Comparison of ENCODE assay signal across 11 cellular contexts in genomic region chr5:180785151-180785781, GRCh38. TPM values are rescaled to one million over a fixed set of nuclear protein-coding genes. Genes with fewer than 3 reads are reported as not detected.
DNase-seq lines count a peak whose midpoint lies in the region; ATAC-seq and TF ChIP-seq lines count a peak whose summit lies in the region.
"Had no signal": no experiment of that assay in that cellular context is flagged by ENCODE, and none has a peak within 500 bp of the region (broad histone marks: within the 10 kb centered on the region; RNA-seq: fewer than 3 reads in every experiment).

No MANE protein-coding gene starts in this region.

- H3K36me3 ChIP-seq in mucosa of rectum (ENCODE audit: control insufficient read depth in 2 of 2, insufficient read depth in 2 of 2, low read length in 2 of 2) (peaks cover 8 to 9% of the 10 kb centered on the region in 2 donors), vagina (peaks cover 0 to 9% of the 10 kb centered on the region in 2 donors)

- H3K27ac ChIP-seq in mucosa of rectum (ENCODE audit: low read depth in 2 of 2, low read length in 2 of 2) = peak overlapping the region; percentile 64 to 77
- H3K27ac ChIP-seq in vagina = peak overlapping the region; percentile 81

- H3K4me3 ChIP-seq in epithelial cell of esophagus (ENCODE audit: low read length) (no peak overlapping the region), mucosa of rectum (ENCODE audit: low read length in 2 of 2) (no peak overlapping the region), vagina (no peak overlapping the region)
- H3K4me3 ChIP-seq: BLaER1 treated with 17β-estradiol and CSF1 and Interleukin-3, amounts not matched to agents 10 nM and 100 nM had no signal

- no peaks in the 10 kb centered on the region for H3K9me3 Mint-ChIP-seq in activated naive CD4-positive, alpha-beta T cell treated with anti-CD3 and anti-CD28 coated beads, Interleukin-2, amount 50 U/mL, for 72 hours
- H3K9me3 Mint-ChIP-seq: dendritic cell treated with granulocyte-macrophage colony-stimulating factor and Interleukin-4, amounts not matched to agents 40 ng/mL and 50 ng/mL, for 4 days had no signal

- no peaks in the 10 kb centered on the region for H3K36me3 Mint-ChIP-seq in activated naive CD4-positive, alpha-beta T cell treated with anti-CD3 and anti-CD28 coated beads, Interleukin-2, amount 50 U/mL, for 72 hours

- DNase-seq in activated naive CD4-positive, alpha-beta T cell treated with anti-CD3 and anti-CD28 coated beads, Interleukin-2, amount 50 U/mL, for 72 hours (ENCODE audit: low spot score in 2 of 2) = no peak
- DNase-seq in activated naive CD4-positive, alpha-beta T cell treated with anti-CD3 and anti-CD28 coated beads, Interleukin-2, amount 50 U/mL, for 16 hours = no peak
- DNase-seq in epithelial cell of esophagus (ENCODE audit: low read depth) (peak; percentile 62), vagina (ENCODE audit: extremely low spot score in 2 of 2) (peak in 1 of 2 donors; percentile 92), DMS153 treated with DMSO at 0.1 percent for 48 hours (lab: John Stamatoyannopoulos, UW; ENCODE audit: unreplicated experiment) (no peak), HUDEP-2 (lab: John Stamatoyannopoulos, UW; ENCODE audit: unreplicated experiment in 76 of 76) (no peak), DMS114 treated with DMSO at 0.1 percent for 48 hours (lab: John Stamatoyannopoulos, UW; ENCODE audit: unreplicated experiment) (no peak)

- no peaks in the 10 kb centered on the region for H3K27me3 ChIP-seq in mucosa of rectum (ENCODE audit: control insufficient read depth in 2 of 2, insufficient read depth in 2 of 2, low read length in 2 of 2)
- no peaks in the 10 kb centered on the region for H3K27me3 ChIP-seq in vagina
- H3K27me3 ChIP-seq: BLaER1 treated with 17β-estradiol and CSF1 and Interleukin-3, amounts not matched to agents 10 nM and 100 nM had no signal

- H3K27ac Mint-ChIP-seq in activated naive CD4-positive, alpha-beta T cell treated with anti-CD3 and anti-CD28 coated beads, Interleukin-2, amount 50 U/mL, for 72 hours = peak overlapping the region; percentile 66 to 78

- TF ChIP-seq POLR2A in vagina (IDR thresholded peaks at IDR 0.05) = no peak

- H3K9me3 ChIP-seq in mucosa of rectum (ENCODE audit: control insufficient read depth in 2 of 2, low read length in 2 of 2) = no peaks in the 10 kb centered on the region
- no peaks in the 10 kb centered on the region for H3K9me3 ChIP-seq in vagina

- peaks cover 3 to 4% of the 10 kb centered on the region in 2 donors for H3K4me1 ChIP-seq in mucosa of rectum (ENCODE audit: control insufficient read depth in 2 of 2, insufficient read depth in 2 of 2, low read length in 2 of 2)
- peaks cover 44% of the 10 kb centered on the region for H3K4me1 ChIP-seq in vagina

- TF ChIP-seq CTCF in epithelial cell of esophagus (IDR thresholded peaks at IDR 0.05; ENCODE audit: insufficient read depth, low read depth, low read length, missing control alignments) (no peak), vagina (IDR thresholded peaks at IDR 0.05) (no peak)

- ATAC-seq in activated naive CD4-positive, alpha-beta T cell treated with anti-CD3 and anti-CD28 coated beads, Interleukin-2, amount 50 U/mL, for 72 hours = peak in 1 of 2 donors; percentile 21

- intact Hi-C loops in vagina (cut with DNase I) = loop anchor here (5.0 kb wide), 1 partner anchor 77 kb away; the partner anchor contains the start of gene ZFP62

- H3K9ac ChIP-seq in mucosa of rectum (ENCODE audit: low read depth in 1 of 2, low read length in 2 of 2) = no peak overlapping the region

RNA-seq across cellular contexts. Expression of gene MGAT1, which starts 17.3 kb away (rescaled TPM):
- total RNA-seq in activated naive CD4-positive, alpha-beta T cell treated with anti-CD3 and anti-CD28 coated beads, Interleukin-2, amount 50 U/mL, for 72 hours = 100 to 1,000 TPM; 130 to 157 TPM
- 152 TPM for total RNA-seq in vagina

RNA-seq across cellular contexts. Expression of gene OR2Y1, which starts 45.4 kb away (rescaled TPM):
- not detected for total RNA-seq in activated naive CD4-positive, alpha-beta T cell treated with anti-CD3 and anti-CD28 coated beads, Interleukin-2, amount 50 U/mL, for 72 hours
- not detected for total RNA-seq in vagina
- total RNA-seq: OCI-LY7 had no signal
